ENCODE assay signal across 8 cellular contexts in genomic region chr16:84532299-84532724, GRCh38. TPM values are rescaled to one million over a fixed set of nuclear protein-coding genes. Genes with fewer than 3 reads are reported as not detected.
A peak's percentile ranks its signal among the peaks of the same experiment; 100 is the strongest.
DNase-seq lines count a peak whose midpoint lies in the region; TF ChIP-seq lines count a peak whose summit lies in the region.

No MANE protein-coding gene starts in this region.

- peak overlapping the region; percentile 59 for H3K27ac ChIP-seq in epithelial cell of prostate
- peak overlapping the region; percentile 54 for H3K27ac ChIP-seq in muscle layer of colon (ENCODE audit: low read depth, low read length)

- DNase-seq in AG08395 (ENCODE audit: low spot score) (peak; percentile 95), epithelial cell of prostate (ENCODE audit: low read depth, low spot score) (no peak), NCI-H2081 treated with DMSO at 0.1 percent for 48 hours (lab: John Stamatoyannopoulos, UW) (no peak), medulla oblongata (ENCODE audit: extremely low spot score) (no peak), DMS153 treated with DMSO at 0.1 percent for 48 hours (lab: John Stamatoyannopoulos, UW; ENCODE audit: unreplicated experiment) (no peak), NCI-H1436 treated with DMSO at 0.1 percent for 48 hours (lab: John Stamatoyannopoulos, UW) (no peak)

- peaks cover 27% of the 10 kb centered on the region for H3K4me1 ChIP-seq in muscle layer of colon (ENCODE audit: insufficient read depth, low read length)

- no peaks in the 10 kb centered on the region for H3K27me3 ChIP-seq in muscle layer of colon (ENCODE audit: control insufficient read depth in 1 of 2, insufficient read depth in 2 of 2, low read length in 2 of 2)

- H3K4me3 ChIP-seq in muscle layer of colon (ENCODE audit: low read depth in 1 of 2, low read length in 2 of 2), result peak overlapping the region in 1 of 2 donors; percentile 18

- no peaks in the 10 kb centered on the region for H3K36me3 ChIP-seq in muscle layer of colon (ENCODE audit: insufficient read depth, low read length)

- H3K9ac ChIP-seq in muscle layer of colon (ENCODE audit: low read length), result no peak overlapping the region

- no peaks in the 10 kb centered on the region for H3K9me3 ChIP-seq in muscle layer of colon (ENCODE audit: low read length)

TF ChIP-seq in PFSK-1, 5 proteins besides CTCF, POLR2A, EP300 and RAD21:
- TF ChIP-seq SIN3A (IDR thresholded peaks at IDR 0.05; ENCODE audit: borderline replicate concordance, insufficient read depth, low read length) (peak; percentile 13; the same call in 1 of the 2 replicates), REST (IDR thresholded peaks at IDR 0.05; ENCODE audit: insufficient read depth in 1 of 2, low read depth in 2 of 2, low read length in 2 of 2) (peak in 1 of 2 experiments; percentile 70; a peak in 1 of 4 replicates), POLR2AphosphoS5 (IDR thresholded peaks at IDR 0.05; ENCODE audit: low read depth, low read length) (no peak), FOXP2 (optimal IDR thresholded peaks at IDR 0.05; ENCODE audit: borderline replicate concordance, extremely low read depth, extremely low read length, insufficient read depth) (peak; percentile 12)
TF ChIP-seq in PFSK-1: peak in this region for 3.

RNA-seq across cellular contexts. Expression of gene MEAK7, which starts 27.9 kb away (rescaled TPM):
- polyA plus RNA-seq in PFSK-1 (2012; ENCODE audit: insufficient read length, low read depth), result 10.5 TPM
